In the genomic region with DNA sequence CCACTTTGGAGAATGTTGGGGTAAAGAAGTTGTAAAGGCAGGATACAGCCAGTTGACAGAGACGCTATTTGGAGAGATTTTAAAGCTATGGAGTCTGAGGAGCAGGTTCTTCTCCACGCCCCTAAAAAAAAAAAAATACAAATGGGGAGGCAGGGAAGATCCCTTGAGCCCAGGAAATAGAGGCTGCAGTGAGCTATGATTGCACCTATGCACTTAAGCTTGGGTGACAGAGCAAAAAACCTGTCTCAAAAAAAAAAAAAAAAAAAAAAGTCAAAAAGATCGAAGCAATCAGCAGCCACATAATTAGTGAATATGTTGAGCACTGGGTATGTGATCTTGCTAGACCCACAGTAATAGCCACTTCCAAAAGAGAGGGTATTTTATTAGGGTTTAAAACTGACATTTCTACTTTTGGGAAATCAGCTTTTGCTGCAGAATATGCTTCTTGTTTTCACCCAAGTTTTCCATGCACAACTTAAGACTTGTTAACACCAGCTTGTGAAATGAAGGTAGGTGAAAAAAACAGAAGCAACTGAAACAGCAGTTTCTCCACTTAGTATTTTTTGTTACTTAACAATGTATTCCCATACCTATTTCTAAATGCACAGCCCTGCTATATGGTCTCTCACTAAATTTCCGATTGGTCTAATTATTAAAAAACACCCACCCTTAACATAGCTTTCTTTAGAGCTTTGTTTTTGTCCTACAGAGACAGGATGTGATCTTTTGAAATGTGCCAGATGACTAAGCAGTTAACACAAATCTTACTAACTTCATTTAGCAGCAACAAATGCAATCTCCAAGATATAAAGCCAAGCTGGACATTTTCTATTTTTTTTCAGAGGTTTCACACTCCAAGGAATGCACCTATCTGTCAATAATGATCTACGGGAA, we compare ENCODE assay signal across 9 cellular contexts. TPM values are rescaled to one million over a fixed set of nuclear protein-coding genes. Genes with fewer than 3 reads are reported as not detected.
DNase-seq lines count a peak whose midpoint lies in the region; ATAC-seq, FAIRE-seq and TF ChIP-seq lines count a peak whose summit lies in the region.
"Had no signal": no experiment of that assay in that cellular context is flagged by ENCODE, and none has a peak within 500 bp of the region (broad histone marks: within the 10 kb centered on the region; RNA-seq: fewer than 3 reads in every experiment).

No MANE protein-coding gene starts in this region.

- WGBS in GM12878 (ENCODE audit: insufficient coverage, insufficient replicate concordance, low lambda C conversion rate, missing lambda C conversion rate), result 64% methylated on average over 5 of the region's 5 CpGs
- 63% methylated on average over 5 of the region's 5 CpGs for WGBS in suprapubic skin

- no peak for TF ChIP-seq CTCF in KMS-11 (conservative IDR thresholded peaks at IDR 0.05; ENCODE audit: low read depth, low read length)
- no peak for TF ChIP-seq CTCF in GM12878 (IDR thresholded peaks at IDR 0.05 in 2 of 3, conservative IDR thresholded peaks at IDR 0.05 in 1 of 3; ENCODE audit: control insufficient read depth in 2 of 3, extremely low read depth in 1 of 3, insufficient read depth in 1 of 3, low read depth in 3 of 3, low read length in 3 of 3)
- TF ChIP-seq CTCF in suprapubic skin (IDR thresholded peaks at IDR 0.05), result no peak

- no peak for TF ChIP-seq RAD21 in GM12878 (IDR thresholded peaks at IDR 0.05; ENCODE audit: insufficient read depth, low read depth, low read length)

- H4K20me1 ChIP-seq in KMS-11 (ENCODE audit: insufficient read depth), result 0 out of 2 replicates have a peak, but pooled peaks cover under 1% of the 10 kb centered on the region
- H4K20me1 ChIP-seq in GM12878 (ENCODE audit: control insufficient read depth, insufficient read depth), result no peaks in the 10 kb centered on the region

- TF ChIP-seq EP300 in GM12878 (IDR thresholded peaks at IDR 0.05; ENCODE audit: borderline replicate concordance in 1 of 2, control insufficient read depth in 1 of 2, low read depth in 2 of 2, low read length in 2 of 2), result no peak
- no peak for TF ChIP-seq EP300 in suprapubic skin (IDR thresholded peaks at IDR 0.05)

- no peaks in the 10 kb centered on the region for H3K9me3 Mint-ChIP-seq in CD8-positive, alpha-beta memory T cell
- H3K9me3 Mint-ChIP-seq in naive thymus-derived CD8-positive, alpha-beta T cell, result peaks cover 0 to 2% (median 0%) of the 10 kb centered on the region in 9 donors

- peaks cover 35 to 60% (median 44%) of the 10 kb centered on the region in 3 donors for H3K4me1 Mint-ChIP-seq in CD8-positive, alpha-beta memory T cell
- peaks cover 19 to 56% (median 42%) of the 10 kb centered on the region in 4 donors for H3K4me1 Mint-ChIP-seq in naive thymus-derived CD8-positive, alpha-beta T cell

- RAD21 ChIA-PET in GM12878 (lab: Charles Lee; ENCODE audit: unreplicated experiment), result interaction anchor here (1.3 to 6.9 kb wide), 5 partner anchors 16 to 165 kb away, joined by 3 to 71 read pairs (median 4); a partner anchor contains a TSS

- H3K4me3 Mint-ChIP-seq in CD8-positive, alpha-beta memory T cell, result peak overlapping the region in 4 of 7 donors; percentile 26 to 56 (median 51)
- peak overlapping the region in 5 of 10 donors; percentile 23 to 56 (median 30) for H3K4me3 Mint-ChIP-seq in naive thymus-derived CD8-positive, alpha-beta T cell

- CTCF ChIA-PET in CD8-positive, alpha-beta memory T cell (lab: Charles Lee), result interaction anchor here (1.1 to 3.5 kb wide), 2 partner anchors 12 to 14 kb away, joined by 3 to 37 read pairs; a partner anchor contains a TSS
- CTCF ChIA-PET in GM12878 (lab: Yijun Ruan, JAX), result interaction anchor here (1.1 to 3.6 kb wide), 11 partner anchors 8 to 165 kb away, joined by 3 to 15 read pairs (median 4); a partner anchor contains a TSS

- POLR2A ChIA-PET in CD8-positive, alpha-beta memory T cell (lab: Charles Lee), result interaction anchor here (0.6 to 6.3 kb wide), 4 partner anchors 14 to 132 kb away, joined by 5 to 118 read pairs (median 7); a partner anchor contains a TSS
- POLR2A ChIA-PET in GM12878 (lab: Charles Lee), result interaction anchor here (0.6 to 8.9 kb wide), 6 partner anchors 13 to 264 kb away, joined by 3 to 128 read pairs (median 4); a partner anchor contains a TSS
- POLR2A ChIA-PET in naive thymus-derived CD8-positive, alpha-beta T cell (lab: Charles Lee), result interaction anchor here (6.8 kb wide), 1 partner anchor 13 kb away, joined by 106 read pairs; a partner anchor contains a TSS

- peak overlapping the region in 7 of 8 donors; percentile 51 to 92 (median 80) for H3K27ac Mint-ChIP-seq in CD8-positive, alpha-beta memory T cell
- H3K27ac Mint-ChIP-seq in naive thymus-derived CD8-positive, alpha-beta T cell, result peak overlapping the region in 9 of 10 donors; percentile 13 to 94 (median 63)

- no peak overlapping the region for H3K4me3 ChIP-seq in CD8-positive, alpha-beta memory T cell (ENCODE audit: low read length)
- no peak overlapping the region for H3K4me3 ChIP-seq in KMS-11 (IDR thresholded peaks at IDR 0.05; ENCODE audit: insufficient read depth, low read depth, low read length)
- no peak overlapping the region for H3K4me3 ChIP-seq in GM12878
- H3K4me3 ChIP-seq in suprapubic skin, result no peak overlapping the region
- H3K4me3 ChIP-seq: coronary artery had no signal

- H3K36me3 Mint-ChIP-seq in CD8-positive, alpha-beta memory T cell, result peaks cover 0 to 39% (median 6%) of the 10 kb centered on the region in 3 donors
- H3K36me3 Mint-ChIP-seq in naive thymus-derived CD8-positive, alpha-beta T cell, result peaks cover 4 to 21% (median 5%) of the 10 kb centered on the region in 3 donors

- H3K36me3 ChIP-seq in CD8-positive, alpha-beta memory T cell (ENCODE audit: insufficient read depth, low read length), result peaks cover 8% of the 10 kb centered on the region
- H3K36me3 ChIP-seq in KMS-11 (ENCODE audit: insufficient read depth) (no peaks in the 10 kb centered on the region; the same call in 1 of the 2 replicates), GM12878 (ENCODE audit: control insufficient read depth in 2 of 2, insufficient read depth in 2 of 2, low read length in 1 of 2) (peaks cover 0 to 7% of the 10 kb centered on the region in 2 experiments; a peak in 3 of 4 replicates), suprapubic skin (peaks cover 19% of the 10 kb centered on the region)

- in situ Hi-C loops in GM12878 (cut with MboI), result loop anchor here (5.0 kb wide), 1 partner anchor 168 kb away; no protein-coding TSS in a partner anchor

- intact Hi-C loops in GM12878 (cut with micrococcal nuclease; ENCODE audit: unreplicated experiment), result loop anchor here (5.0 kb wide), 1 partner anchor 123 kb away; a partner anchor contains a TSS

- TF ChIP-seq POLR2A in GM12878 (IDR thresholded peaks at IDR 0.05; ENCODE audit: low read depth, low read length), result no peak
- TF ChIP-seq POLR2A in suprapubic skin (IDR thresholded peaks at IDR 0.05), result no peak

- no peak overlapping the region for H2AFZ ChIP-seq in KMS-11 (ENCODE audit: low read depth)
- H2AFZ ChIP-seq in GM12878 (ENCODE audit: control insufficient read depth, low read depth, low read length), result no peak overlapping the region

- no peak overlapping the region for H3K4me2 ChIP-seq in KMS-11
- no peak overlapping the region for H3K4me2 ChIP-seq in GM12878 (ENCODE audit: control insufficient read depth, insufficient read depth)

- ATAC-seq in GM12878 (no peak), GM18873 (IDR thresholded peaks at IDR 0.05; ENCODE audit: low FRiP score, unreplicated experiment) (no peak)
- no peak for ATAC-seq in naive thymus-derived CD8-positive, alpha-beta T cell

- H3K27me3 ChIP-seq in CD8-positive, alpha-beta memory T cell (ENCODE audit: insufficient read depth, low read length, poor library complexity, severe bottlenecking), result no peaks in the 10 kb centered on the region
- H3K27me3 ChIP-seq in KMS-11 (ENCODE audit: insufficient read depth, low read depth) (no peaks in the 10 kb centered on the region), GM12878 (replicated peaks in 1 of 2; ENCODE audit: control insufficient read depth in 2 of 2, insufficient read depth in 2 of 2, low read length in 1 of 2) (no peaks in the 10 kb centered on the region), suprapubic skin (no peaks in the 10 kb centered on the region)

- peaks cover 45% of the 10 kb centered on the region for H3K4me1 ChIP-seq in CD8-positive, alpha-beta memory T cell (ENCODE audit: insufficient read depth, low read length)
- H3K4me1 ChIP-seq in KMS-11 (ENCODE audit: low read depth, poor library complexity, severe bottlenecking) (peaks cover 24% of the 10 kb centered on the region), GM12878 (ENCODE audit: control insufficient read depth, insufficient read depth, low read length) (peaks cover 12% of the 10 kb centered on the region), suprapubic skin (peaks cover 32% of the 10 kb centered on the region)

- peaks cover 0 to 2% of the 10 kb centered on the region in 2 donors for H3K27me3 Mint-ChIP-seq in CD8-positive, alpha-beta memory T cell
- H3K27me3 Mint-ChIP-seq in naive thymus-derived CD8-positive, alpha-beta T cell, result no peaks in the 10 kb centered on the region

- no peak for DNase-seq in CD8-positive, alpha-beta memory T cell
- DNase-seq in GM12878 (ENCODE audit: low read depth, low spot score) (no peak), NCI-H748 treated with DMSO at 0.1 percent for 48 hours (lab: John Stamatoyannopoulos, UW) (no peak), frontal cortex (ENCODE audit: low spot score in 2 of 2) (no peak), suprapubic skin (ENCODE audit: low spot score in 2 of 2) (no peak)
- DNase-seq in naive thymus-derived CD8-positive, alpha-beta T cell, result no peak

- BruUV-seq in GM12878 (replicated peaks; lab: Mats Ljungman, UMichigan), result no TSS peak

- H3K9me3 ChIP-seq in CD8-positive, alpha-beta memory T cell (ENCODE audit: low read length), result no peaks in the 10 kb centered on the region
- H3K9me3 ChIP-seq in GM12878 (replicated peaks; ENCODE audit: control insufficient read depth, insufficient read depth, low read length), result no peaks in the 10 kb centered on the region
- H3K9me3 ChIP-seq in suprapubic skin, result no peaks in the 10 kb centered on the region

- peaks cover 24% of the 10 kb centered on the region for H3K79me2 ChIP-seq in KMS-11 (ENCODE audit: insufficient read depth, low read depth)
- peaks cover 26% of the 10 kb centered on the region for H3K79me2 ChIP-seq in GM12878 (ENCODE audit: control insufficient read depth, insufficient read depth, low read length)

- FAIRE-seq in GM12878 (lab: Jason Lieb, UNC), result no peak
- no peak for FAIRE-seq in frontal cortex (lab: Jason Lieb, UNC)

- H3K9ac ChIP-seq in KMS-11, result no peak overlapping the region
- H3K9ac ChIP-seq in GM12878 (ENCODE audit: control insufficient read depth, insufficient read depth, low read length), result no peak overlapping the region

- H3K27ac ChIP-seq in CD8-positive, alpha-beta memory T cell (ENCODE audit: low read depth, low read length), result peak overlapping the region; percentile 26
- peak overlapping the region; percentile 4; the same call in 1 of the 2 replicates for H3K27ac ChIP-seq in KMS-11
- peak overlapping the region; percentile 48; the same call in 1 of the 2 replicates for H3K27ac ChIP-seq in GM12878 (ENCODE audit: control insufficient read depth, insufficient read depth)
- H3K27ac ChIP-seq in suprapubic skin, result no peak overlapping the region
- H3K27ac ChIP-seq: coronary artery had no signal

- SMC1A ChIA-PET in GM12878 (lab: Charles Lee; ENCODE audit: uncharacterized antibody, unreplicated experiment), result interaction anchor here (0.6 to 7.2 kb wide), 9 partner anchors 11 to 1510 kb away, joined by 3 to 64 read pairs (median 4); no protein-coding TSS in a partner anchor

RNA-seq across cellular contexts. Expression of a gene that starts 2.5 kb away (rescaled TPM):
- 10 to 100 TPM; 90.6 to 92.8 TPM for total RNA-seq in CD8-positive, alpha-beta memory T cell
- polyA plus RNA-seq in CD8-positive, alpha-beta memory T cell, result 229 TPM
- 152 and 163 TPM in 2 replicates for total RNA-seq in GM12878 (2013; cell fraction: nucleolus; rRNA removed)
- 174 and 216 TPM in 2 replicates for total RNA-seq in GM12878 (2014; rRNA removed)
- 127 and 130 TPM in 2 replicates for total RNA-seq in GM12878 (2014; rRNA removed; fragmentation: Illumina TruSeq; extraction: Trizol)
- 99.3 and 107 TPM in 2 replicates for total RNA-seq in GM12878 (2021)
- 61.9 TPM for polyA plus RNA-seq in GM12878 (2011; ENCODE audit: low read depth)
- polyA plus RNA-seq in GM12878 (2011; rRNA removed), result 269 and 375 TPM in 2 replicates
- polyA plus RNA-seq in GM12878 (2011; cell fraction: cytosol; rRNA removed), result 117 and 194 TPM in 2 replicates
- polyA plus RNA-seq in GM12878 (2011; cell fraction: nucleus; rRNA removed), result 61.4 and 63.5 TPM in 2 replicates
- 88.8 and 115 TPM in 2 replicates for polyA plus RNA-seq in GM12878 (2012)
- polyA plus RNA-seq in GM12878 (2014; fragmentation: Illumina TruSeq; extraction: Trizol), result 154 and 197 TPM in 2 replicates
- 100 to 1,000 TPM; 219 to 334 TPM for polyA plus RNA-seq in GM12878 (2014; fragmentation: Nextera tagmentation; extraction: Ambion mirVana)
- 106 and 110 TPM in 2 replicates for polyA plus RNA-seq in GM12878 (2014; rRNA removed)
- 100 to 1,000 TPM; 263 to 264 TPM for polyA plus RNA-seq in GM12878 (2016; fragmentation: Nextera tagmentation; extraction: Ambion mirVana)
- 200 and 263 TPM in 2 replicates for polyA minus RNA-seq in GM12878 (2011; rRNA and poly(A)+ RNA removed)
- polyA minus RNA-seq in GM12878 (2011; cell fraction: cytosol; rRNA and poly(A)+ RNA removed), result 86.3 and 90.9 TPM in 2 replicates
- polyA minus RNA-seq in GM12878 (2011; cell fraction: nucleus; rRNA and poly(A)+ RNA removed), result 32.9 and 43.9 TPM in 2 replicates
- total RNA-seq in naive thymus-derived CD8-positive, alpha-beta T cell, result 100 to 1,000 TPM; 102 to 106 TPM
- polyA plus RNA-seq in naive thymus-derived CD8-positive, alpha-beta T cell, result 100 to 1,000 TPM; 157 to 210 (median 169) TPM
- 617 TPM for total RNA-seq in frontal cortex
- 100 to 1,000 TPM in 3 of 4 donors, 10 to 100 TPM in 1; 94.1 to 165 (median 124) TPM for total RNA-seq in suprapubic skin

RNA-seq across cellular contexts. Expression of a gene that starts 13.7 kb away (rescaled TPM):
- 1,000 to 10,000 TPM; 1,654 to 1,749 TPM for total RNA-seq in CD8-positive, alpha-beta memory T cell
- polyA plus RNA-seq in CD8-positive, alpha-beta memory T cell, result 3,131 TPM
- total RNA-seq in GM12878 (2013; cell fraction: nucleolus; rRNA removed), result 436 and 466 TPM in 2 replicates
- 2,382 and 2,699 TPM in 2 replicates for total RNA-seq in GM12878 (2014; rRNA removed)
- total RNA-seq in GM12878 (2014; rRNA removed; fragmentation: Illumina TruSeq; extraction: Trizol), result 3,837 and 4,067 TPM in 2 replicates
- 2,387 and 2,491 TPM in 2 replicates for total RNA-seq in GM12878 (2021)
- polyA plus RNA-seq in GM12878 (2011; ENCODE audit: low read depth), result 25,879 TPM
- polyA plus RNA-seq in GM12878 (2011; rRNA removed), result 6,408 and 6,567 TPM in 2 replicates
- polyA plus RNA-seq in GM12878 (2011; cell fraction: cytosol; rRNA removed), result 6,382 and 6,408 TPM in 2 replicates
- polyA plus RNA-seq in GM12878 (2011; cell fraction: nucleus; rRNA removed), result 1,845 and 1,986 TPM in 2 replicates
- polyA plus RNA-seq in GM12878 (2012), result 6,609 and 6,771 TPM in 2 replicates
- 5,078 and 7,979 TPM in 2 replicates for polyA plus RNA-seq in GM12878 (2014; fragmentation: Illumina TruSeq; extraction: Trizol)
- polyA plus RNA-seq in GM12878 (2014; fragmentation: Nextera tagmentation; extraction: Ambion mirVana), result 1,000 to 10,000 TPM; 2,843 to 3,155 TPM
- 5,701 and 5,848 TPM in 2 replicates for polyA plus RNA-seq in GM12878 (2014; rRNA removed)
- 1,000 to 10,000 TPM; 1,566 to 1,602 TPM for polyA plus RNA-seq in GM12878 (2016; fragmentation: Nextera tagmentation; extraction: Ambion mirVana)
- polyA minus RNA-seq in GM12878 (2011; rRNA and poly(A)+ RNA removed), result 1,460 and 2,424 TPM in 2 replicates
- polyA minus RNA-seq in GM12878 (2011; cell fraction: cytosol; rRNA and poly(A)+ RNA removed), result 279 and 295 TPM in 2 replicates
- 116 and 153 TPM in 2 replicates for polyA minus RNA-seq in GM12878 (2011; cell fraction: nucleus; rRNA and poly(A)+ RNA removed)
- 1,000 to 10,000 TPM; 3,226 to 3,314 TPM for total RNA-seq in naive thymus-derived CD8-positive, alpha-beta T cell
- 1,000 to 10,000 TPM; 4,112 to 5,165 (median 4,927) TPM for polyA plus RNA-seq in naive thymus-derived CD8-positive, alpha-beta T cell
- total RNA-seq in frontal cortex, result 1,618 TPM
- 1,000 to 10,000 TPM in 3 of 4 donors, 100 to 1,000 TPM in 1; 871 to 2,360 (median 1,711) TPM for total RNA-seq in suprapubic skin
